ENCODE assay signal across 8 cellular contexts in the genomic region with DNA sequence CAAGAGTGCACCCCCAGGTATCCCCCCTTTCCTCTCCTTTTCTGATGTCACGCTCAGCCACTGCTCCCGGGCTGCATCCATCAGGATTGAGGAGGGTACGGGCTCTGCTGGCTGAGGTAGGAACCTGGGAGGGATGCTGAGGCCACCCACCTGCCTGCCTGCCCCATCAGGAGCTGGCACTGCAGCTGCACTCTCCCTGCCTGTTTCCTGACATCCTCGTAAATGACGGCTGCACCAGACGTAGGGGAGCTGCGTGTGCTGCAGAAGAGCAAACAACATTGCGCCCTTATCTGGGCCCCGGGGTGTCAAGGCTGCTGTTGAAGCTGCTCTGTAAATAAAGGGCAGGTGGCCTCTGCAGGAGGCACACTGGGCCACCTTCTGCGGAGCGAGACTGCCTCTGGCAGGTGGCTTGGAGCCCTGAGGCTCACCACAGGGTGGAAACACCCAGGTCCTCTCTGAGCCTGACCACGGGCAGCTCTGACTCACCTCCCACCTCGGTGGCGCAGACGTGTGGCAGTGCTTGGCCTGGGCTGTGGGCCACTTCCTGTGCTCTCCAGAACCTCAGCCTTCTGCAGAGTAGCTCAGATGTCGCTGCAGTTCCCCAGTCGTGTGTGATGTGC. TPM values are rescaled to one million over a fixed set of nuclear protein-coding genes. Genes with fewer than 3 reads are reported as not detected.
DNase-seq lines count a peak whose midpoint lies in the region; ATAC-seq and TF ChIP-seq lines count a peak whose summit lies in the region.

No MANE protein-coding gene starts in this region.

- in situ Hi-C loops in IMR-90 (cut with MboI; ENCODE audit: low sequenced_read_pairs) = loop anchor here (10.0 kb wide), 1 partner anchor 319 kb away; a partner anchor contains a TSS

- no peak overlapping the region for H3K27ac ChIP-seq in CD8-positive, alpha-beta memory T cell (ENCODE audit: low read depth, low read length)
- no peak overlapping the region for H3K27ac ChIP-seq in IMR-90 (ENCODE audit: insufficient read depth, low read length)

- H4K91ac ChIP-seq in IMR-90 (ENCODE audit: insufficient read depth, low read depth, low read length) = no peak overlapping the region

- peaks cover 0 to 26% (median 6%) of the 10 kb centered on the region in 3 donors for H3K36me3 Mint-ChIP-seq in CD8-positive, alpha-beta memory T cell
- peaks cover 44% of the 10 kb centered on the region for H3K36me3 Mint-ChIP-seq in T-helper 1 cell treated with Interleukin-12 subunit alpha and Interleukin-12 subunit beta and Interleukin-4 antibody, amounts not matched to agents 30 μg/mL and 1 μg/mL, for 36 hours (ENCODE audit: low read depth)
- H3K36me3 Mint-ChIP-seq in activated naive CD8-positive, alpha-beta T cell treated with anti-CD3 and anti-CD28 coated beads, Interleukin-2, amount 10 ng/mL, durations not matched to agents 7 days and 5 days = peaks cover 31% of the 10 kb centered on the region

- TF ChIP-seq RAD21 in IMR-90 (IDR thresholded peaks at IDR 0.05; ENCODE audit: low read length) = no peak

- no peak for TF ChIP-seq POLR2A in IMR-90 (IDR thresholded peaks at IDR 0.05; ENCODE audit: low read depth, low read length)
- no peak for TF ChIP-seq POLR2A in GM18505 (IDR thresholded peaks at IDR 0.05; ENCODE audit: borderline replicate concordance, extremely low read depth, insufficient read depth, insufficient read length)

- intact Hi-C loops in IMR-90 (cut with micrococcal nuclease) = no loop called here

- no peak overlapping the region for H2AK5ac ChIP-seq in IMR-90 (ENCODE audit: low read depth, low read length)

- H3K4me2 ChIP-seq in IMR-90 (ENCODE audit: low read depth, low read length) = no peak overlapping the region

- no TSS peak for BruUV-seq in IMR-90 (replicated peaks; lab: Mats Ljungman, UMichigan)

- dilution Hi-C loops in IMR-90 (cut with HindIII; ENCODE audit: low sequenced_read_pairs, unreplicated experiment) = no loop called here

- no peak overlapping the region for H2BK15ac ChIP-seq in IMR-90 (ENCODE audit: low read depth, low read length)

- no peaks in the 10 kb centered on the region for H3K9me3 ChIP-seq in CD8-positive, alpha-beta memory T cell (ENCODE audit: low read length)
- H3K9me3 ChIP-seq in IMR-90 (ENCODE audit: control insufficient read depth, insufficient read depth, low read length) = no peaks in the 10 kb centered on the region

- H4K8ac ChIP-seq in IMR-90 (ENCODE audit: low read depth in 2 of 2, low read length in 2 of 2) = no peak overlapping the region

- ATAC-seq in IMR-90 (ENCODE audit: low read depth) = no peak
- peak; percentile 85 for ATAC-seq in activated naive CD8-positive, alpha-beta T cell treated with anti-CD3 and anti-CD28 coated beads, Interleukin-2, amount 10 ng/mL, durations not matched to agents 7 days and 5 days (ENCODE audit: low read depth)
- no peak for ATAC-seq in GM18505 (IDR thresholded peaks at IDR 0.05; ENCODE audit: unreplicated experiment)
- ATAC-seq in GM18870 (IDR thresholded peaks at IDR 0.05; ENCODE audit: unreplicated experiment) = no peak

- H3K9ac ChIP-seq in IMR-90 (ENCODE audit: low read depth, low read length) = no peak overlapping the region

- no peak overlapping the region for H2BK120ac ChIP-seq in IMR-90 (ENCODE audit: low read depth, low read length)

- no peaks in the 10 kb centered on the region for H3K27me3 ChIP-seq in CD8-positive, alpha-beta memory T cell (ENCODE audit: insufficient read depth, low read length, poor library complexity, severe bottlenecking)
- H3K27me3 ChIP-seq in IMR-90 (ENCODE audit: control insufficient read depth, insufficient read depth, low read length) = no peaks in the 10 kb centered on the region

- H3K79me1 ChIP-seq in IMR-90 (ENCODE audit: low read depth in 1 of 2, low read length in 2 of 2) = peaks cover 12 to 58% of the 10 kb centered on the region in 2 experiments

- H3K27me3 Mint-ChIP-seq in CD8-positive, alpha-beta memory T cell = no peaks in the 10 kb centered on the region
- H3K27me3 Mint-ChIP-seq in T-helper 1 cell treated with Interleukin-12 subunit alpha and Interleukin-12 subunit beta and Interleukin-4 antibody, amounts not matched to agents 30 μg/mL and 1 μg/mL, for 36 hours (ENCODE audit: low read depth) = no peaks in the 10 kb centered on the region
- peaks cover 5% of the 10 kb centered on the region for H3K27me3 Mint-ChIP-seq in activated naive CD8-positive, alpha-beta T cell treated with anti-CD3 and anti-CD28 coated beads, Interleukin-2, amount 10 ng/mL, durations not matched to agents 7 days and 5 days

- no peak overlapping the region for H3K18ac ChIP-seq in IMR-90 (ENCODE audit: low read depth, low read length)

- POLR2A ChIA-PET in CD8-positive, alpha-beta memory T cell (lab: Charles Lee) = interaction anchor here (0.6 to 2.5 kb wide), 12 partner anchors 8 to 1143 kb away, joined by 3 to 36 read pairs (median 4); a partner anchor contains a TSS
- POLR2A ChIA-PET in IMR-90 (lab: Charles Lee; ENCODE audit: unreplicated experiment) = interaction anchor here (0.6 kb wide), 1 partner anchor 310 kb away, joined by 6 read pairs; no protein-coding TSS in a partner anchor
- POLR2A ChIA-PET in activated naive CD8-positive, alpha-beta T cell treated with anti-CD3 and anti-CD28 coated beads, Interleukin-2, amount 10 ng/mL, durations not matched to agents 7 days and 5 days (lab: Charles Lee) = interaction anchor here (0.6 to 2.6 kb wide), 6 partner anchors 8 to 827 kb away, joined by 3 to 14 read pairs (median 4); a partner anchor contains a TSS

- H3K23ac ChIP-seq in IMR-90 (ENCODE audit: low read depth, low read length) = no peak overlapping the region

- H3K4me3 ChIP-seq in CD8-positive, alpha-beta memory T cell (ENCODE audit: low read length) = peak overlapping the region; percentile 31
- no peak overlapping the region for H3K4me3 ChIP-seq in IMR-90 (ENCODE audit: insufficient read depth, low read depth, low read length)

- peaks cover 70% of the 10 kb centered on the region for H3K4me1 ChIP-seq in CD8-positive, alpha-beta memory T cell (ENCODE audit: insufficient read depth, low read length)
- H3K4me1 ChIP-seq in IMR-90 (ENCODE audit: control insufficient read depth, insufficient read depth, low read length) = peaks cover 13% of the 10 kb centered on the region

- 72% methylated on average over 3 of the region's 17 CpGs; no CpG with 5 or more reads in 1 of the 2 experiments for WGBS in IMR-90 (ENCODE audit: extremely low coverage in 2 of 2, insufficient read length in 1 of 2), 2 experiments

- H2AK9ac ChIP-seq in IMR-90 (replicated peaks; ENCODE audit: low read depth, low read length, poor library complexity) = peak overlapping the region; percentile 47

- H3K4me3 Mint-ChIP-seq in CD8-positive, alpha-beta memory T cell = peak overlapping the region; percentile 57 to 89 (median 76)
- peak overlapping the region; percentile 68 for H3K4me3 Mint-ChIP-seq in T-helper 1 cell treated with Interleukin-12 subunit alpha and Interleukin-12 subunit beta and Interleukin-4 antibody, amounts not matched to agents 30 μg/mL and 1 μg/mL, for 36 hours
- H3K4me3 Mint-ChIP-seq in activated naive CD8-positive, alpha-beta T cell treated with anti-CD3 and anti-CD28 coated beads, Interleukin-2, amount 10 ng/mL, durations not matched to agents 7 days and 5 days = peak overlapping the region; percentile 64

- H3K4me1 Mint-ChIP-seq in CD8-positive, alpha-beta memory T cell = peaks cover 74 to 92% (median 78%) of the 10 kb centered on the region in 3 donors
- peaks cover 73% of the 10 kb centered on the region for H3K4me1 Mint-ChIP-seq in T-helper 1 cell treated with Interleukin-12 subunit alpha and Interleukin-12 subunit beta and Interleukin-4 antibody, amounts not matched to agents 30 μg/mL and 1 μg/mL, for 36 hours (ENCODE audit: low read depth)
- peaks cover 52% of the 10 kb centered on the region for H3K4me1 Mint-ChIP-seq in activated naive CD8-positive, alpha-beta T cell treated with anti-CD3 and anti-CD28 coated beads, Interleukin-2, amount 10 ng/mL, durations not matched to agents 7 days and 5 days

- H3K14ac ChIP-seq in IMR-90 (replicated peaks; ENCODE audit: low read depth, low read length) = no peak overlapping the region

- no peak overlapping the region for H2AFZ ChIP-seq in IMR-90 (replicated peaks; ENCODE audit: low read length, poor library complexity)

- no peak overlapping the region for H2BK5ac ChIP-seq in IMR-90 (ENCODE audit: low read depth, low read length, poor library complexity, severe bottlenecking)

- no peak overlapping the region for H4K5ac ChIP-seq in IMR-90 (ENCODE audit: low read depth, low read length)

- peak overlapping the region; percentile 79 to 98 (median 92) for H3K27ac Mint-ChIP-seq in CD8-positive, alpha-beta memory T cell
- peak overlapping the region; percentile 80 for H3K27ac Mint-ChIP-seq in T-helper 1 cell treated with Interleukin-12 subunit alpha and Interleukin-12 subunit beta and Interleukin-4 antibody, amounts not matched to agents 30 μg/mL and 1 μg/mL, for 36 hours
- peak overlapping the region; percentile 72 for H3K27ac Mint-ChIP-seq in activated naive CD8-positive, alpha-beta T cell treated with anti-CD3 and anti-CD28 coated beads, Interleukin-2, amount 10 ng/mL, durations not matched to agents 7 days and 5 days

- H2BK20ac ChIP-seq in IMR-90 (ENCODE audit: low read depth, low read length) = no peak overlapping the region

- H3K4ac ChIP-seq in IMR-90 (ENCODE audit: low read depth, low read length) = no peak overlapping the region

- H3K9me1 ChIP-seq in IMR-90 (ENCODE audit: insufficient read depth, low read length) = peaks cover 9% of the 10 kb centered on the region

- H3K36me3 ChIP-seq in CD8-positive, alpha-beta memory T cell (ENCODE audit: insufficient read depth, low read length) = no peaks in the 10 kb centered on the region
- peaks cover 37% of the 10 kb centered on the region for H3K36me3 ChIP-seq in IMR-90 (ENCODE audit: control insufficient read depth, insufficient read depth, low read length)

- CTCF ChIA-PET in CD8-positive, alpha-beta memory T cell (lab: Charles Lee) = interaction anchor here (0.7 to 8.4 kb wide), 17 partner anchors 9 to 401 kb away, joined by 3 to 80 read pairs (median 5); a partner anchor contains a TSS
- CTCF ChIA-PET in IMR-90 (lab: Yijun Ruan, JAX) = interaction anchor here (0.6 kb wide), 1 partner anchor 181 kb away, joined by 3 read pairs; no protein-coding TSS in a partner anchor

- no peaks in the 10 kb centered on the region for H3K9me3 Mint-ChIP-seq in CD8-positive, alpha-beta memory T cell
- H3K9me3 Mint-ChIP-seq in T-helper 1 cell treated with Interleukin-12 subunit alpha and Interleukin-12 subunit beta and Interleukin-4 antibody, amounts not matched to agents 30 μg/mL and 1 μg/mL, for 36 hours = no peaks in the 10 kb centered on the region
- no peaks in the 10 kb centered on the region for H3K9me3 Mint-ChIP-seq in activated naive CD8-positive, alpha-beta T cell treated with anti-CD3 and anti-CD28 coated beads, Interleukin-2, amount 10 ng/mL, durations not matched to agents 7 days and 5 days

- TF ChIP-seq CTCF in IMR-90 (conservative IDR thresholded peaks at IDR 0.05; ENCODE audit: low read depth, low read length) = no peak

- peak; percentile 72 to 96 (median 79) for DNase-seq in CD8-positive, alpha-beta memory T cell
- peak; percentile 33 for DNase-seq in IMR-90
- DNase-seq in activated naive CD8-positive, alpha-beta T cell treated with anti-CD3 and anti-CD28 coated beads, Interleukin-2, amount 10 ng/mL, durations not matched to agents 7 days and 5 days = peak; percentile 83
- peak; percentile 65 for DNase-seq in stimulated activated CD4-positive, alpha-beta T cell treated with anti-CD3 and anti-CD28 coated beads, Interleukin-4, amount 100 ng/mL, for 24 hours
- DNase-seq in inferior parietal cortex (ENCODE audit: extremely low spot score) = no peak

- H4K20me1 ChIP-seq in IMR-90 (ENCODE audit: insufficient read depth, low read length) = peaks cover 40% of the 10 kb centered on the region

- H3K56ac ChIP-seq in IMR-90 (ENCODE audit: extremely low read depth, insufficient read depth, low read length) = no peak overlapping the region

RNA-seq across cellular contexts. Expression of a gene that starts 30.9 kb away (rescaled TPM):
- 10 to 100 TPM; 27.0 to 28.4 TPM for total RNA-seq in CD8-positive, alpha-beta memory T cell
- 47.4 TPM for polyA plus RNA-seq in CD8-positive, alpha-beta memory T cell
- total RNA-seq in IMR-90 (2012; rRNA removed) = 65.3 and 72.9 TPM in 2 replicates
- polyA plus RNA-seq in IMR-90 (2012; rRNA removed) = 39.4 and 39.5 TPM in 2 replicates
- polyA plus RNA-seq in IMR-90 (2012; cell fraction: cytosol; rRNA removed) = 46.6 and 52.1 TPM in 2 replicates
- 28.6 and 37.2 TPM in 2 replicates for polyA plus RNA-seq in IMR-90 (2012; cell fraction: nucleus; rRNA removed; ENCODE audit: low replicate concordance)
- total RNA-seq in activated naive CD8-positive, alpha-beta T cell treated with anti-CD3 and anti-CD28 coated beads, Interleukin-2, amount 10 ng/mL, durations not matched to agents 7 days and 5 days = 10 to 100 TPM; 29.0 to 29.2 TPM

RNA-seq across cellular contexts. Expression of a gene that starts 31.0 kb away (rescaled TPM):
- 10 to 100 TPM; 23.1 to 25.8 TPM for total RNA-seq in CD8-positive, alpha-beta memory T cell
- polyA plus RNA-seq in CD8-positive, alpha-beta memory T cell = 28.0 TPM
- total RNA-seq in IMR-90 (2012; rRNA removed) = 26.7 and 28.5 TPM in 2 replicates
- 23.5 and 24.6 TPM in 2 replicates for polyA plus RNA-seq in IMR-90 (2012; rRNA removed)
- 15.0 and 26.0 TPM in 2 replicates for polyA plus RNA-seq in IMR-90 (2012; cell fraction: cytosol; rRNA removed)
- polyA plus RNA-seq in IMR-90 (2012; cell fraction: nucleus; rRNA removed; ENCODE audit: low replicate concordance) = 26.9 and 58.9 TPM in 2 replicates
- 10 to 100 TPM; 20.4 to 21.6 TPM for total RNA-seq in activated naive CD8-positive, alpha-beta T cell treated with anti-CD3 and anti-CD28 coated beads, Interleukin-2, amount 10 ng/mL, durations not matched to agents 7 days and 5 days

RNA-seq across cellular contexts. Expression of a gene that starts 49.4 kb away (rescaled TPM):
- not detected for total RNA-seq in CD8-positive, alpha-beta memory T cell
- polyA plus RNA-seq in CD8-positive, alpha-beta memory T cell = not detected
- not detected in 2 replicates for total RNA-seq in IMR-90 (2012; rRNA removed)
- not detected in 2 replicates for polyA plus RNA-seq in IMR-90 (2012; rRNA removed)
- not detected in 2 replicates for polyA plus RNA-seq in IMR-90 (2012; cell fraction: cytosol; rRNA removed)
- not detected in 2 replicates for polyA plus RNA-seq in IMR-90 (2012; cell fraction: nucleus; rRNA removed; ENCODE audit: low replicate concordance)
- not detected for total RNA-seq in activated naive CD8-positive, alpha-beta T cell treated with anti-CD3 and anti-CD28 coated beads, Interleukin-2, amount 10 ng/mL, durations not matched to agents 7 days and 5 days
